Comparison of ENCODE assay signal across 15 cellular contexts in the genomic region with DNA sequence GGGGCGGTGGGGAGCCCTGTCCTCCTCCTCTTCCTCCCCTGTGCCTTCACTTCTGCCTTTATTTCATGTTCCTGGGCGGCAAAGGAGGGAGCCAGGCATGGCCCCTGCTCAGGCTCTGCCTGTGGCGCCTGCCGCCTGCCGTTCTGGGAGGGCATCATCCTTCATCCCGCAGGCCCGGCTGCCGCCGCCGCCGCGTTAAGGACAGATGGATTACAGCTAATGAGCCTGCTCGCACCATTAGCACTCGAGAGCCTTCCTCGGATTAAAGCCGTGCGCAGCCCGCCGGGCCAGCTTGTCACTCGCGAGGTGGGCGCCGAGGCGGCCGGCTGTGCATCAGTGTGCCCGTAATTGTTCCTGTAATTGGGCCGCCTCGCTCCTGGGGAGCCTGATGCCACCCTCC.
DNase-seq lines count a peak whose midpoint lies in the region; ATAC-seq lines count a peak whose summit lies in the region.
"Had no signal": no experiment of that assay in that cellular context is flagged by ENCODE, and none has a peak within 500 bp of the region (broad histone marks: within the 10 kb centered on the region; RNA-seq: fewer than 3 reads in every experiment).

No MANE protein-coding gene starts in this region.

- H3K27ac ChIP-seq in neuronal stem cell (replicated peaks; ENCODE audit: low read length): no peak overlapping the region
- H3K27ac ChIP-seq: gastrocnemius medialis, PC-9, SJSA1, testis had no signal

- no peak overlapping the region for H2AFZ ChIP-seq in neuronal stem cell (ENCODE audit: low read length)
- H2AFZ ChIP-seq: GM23338, PC-9 had no signal

- H2BK120ac ChIP-seq in neuronal stem cell (ENCODE audit: low read depth, low read length): no peak overlapping the region

- DNase-seq in DMS79 (lab: John Stamatoyannopoulos, UW) (peak; percentile 58), NCI-H1694 treated with DMSO at 0.1 percent for 48 hours (lab: John Stamatoyannopoulos, UW) (peak; percentile 94), NCI-H82 (lab: John Stamatoyannopoulos, UW) (peak; percentile 96), neuronal stem cell (ENCODE audit: low spot score) (no peak), foreskin melanocyte (no peak)
- DNase-seq in activated naive CD4-positive, alpha-beta T cell treated with anti-CD3 and anti-CD28 coated beads, Interleukin-2, amount 50 U/mL, for 16 hours: no peak
- DNase-seq: BE2C; gastrocnemius medialis; PC-9; stimulated activated CD4-positive, alpha-beta T cell treated with anti-CD3 and anti-CD28 coated beads, Interleukin-12 subunit alpha, Interleukin-12 subunit beta, amount 100 ng/mL, for 4 hours; testis had no signal

- no peak overlapping the region for H3K14ac ChIP-seq in neuronal stem cell (ENCODE audit: low read length)

- H2BK5ac ChIP-seq in neuronal stem cell (ENCODE audit: low read length): no peak overlapping the region

- no peak overlapping the region for H4K8ac ChIP-seq in neuronal stem cell (ENCODE audit: low read depth, low read length)

- H4K91ac ChIP-seq in neuronal stem cell (ENCODE audit: low read depth, low read length, poor library complexity): no peak overlapping the region

- H2BK12ac ChIP-seq in neuronal stem cell (ENCODE audit: low read length): no peak overlapping the region

- peaks cover 1 to 5% of the 10 kb centered on the region in 2 donors for H3K4me1 ChIP-seq in neuronal stem cell (ENCODE audit: control insufficient read depth in 2 of 2, insufficient read depth in 1 of 2, low read depth in 1 of 2, low read length in 2 of 2)
- H3K4me1 ChIP-seq: gastrocnemius medialis, SJSA1 had no signal

- H3K36me3 ChIP-seq in neuronal stem cell (replicated peaks in 1 of 2; ENCODE audit: control insufficient read depth in 2 of 2, insufficient read depth in 2 of 2, low read length in 2 of 2): no peaks in the 10 kb centered on the region
- H3K36me3 ChIP-seq: BE2C, gastrocnemius medialis, SJSA1 had no signal

- H3K18ac ChIP-seq in neuronal stem cell (ENCODE audit: low read length): peak overlapping the region; percentile 49

- no peaks in the 10 kb centered on the region for H3K79me1 ChIP-seq in neuronal stem cell (ENCODE audit: low read depth, low read length)

- peak overlapping the region; percentile 63 for H3K9ac ChIP-seq in neuronal stem cell (ENCODE audit: low read depth, low read length, poor library complexity)

- H3K4ac ChIP-seq in neuronal stem cell (ENCODE audit: low read length): no peak overlapping the region

- H2BK15ac ChIP-seq in neuronal stem cell (ENCODE audit: low read length): no peak overlapping the region

- peak overlapping the region; percentile 38 for H2AK5ac ChIP-seq in neuronal stem cell (ENCODE audit: low read depth, low read length)

- no peaks in the 10 kb centered on the region for H3K9me3 ChIP-seq in neuronal stem cell (replicated peaks in 1 of 2; ENCODE audit: control insufficient read depth in 2 of 2, insufficient read depth in 1 of 2, low read depth in 1 of 2, low read length in 2 of 2)
- H3K9me3 ChIP-seq: BE2C, gastrocnemius medialis, SJSA1, testis had no signal

- H3K27me3 ChIP-seq in neuronal stem cell (ENCODE audit: control insufficient read depth in 3 of 3, insufficient read depth in 3 of 3, low read depth in 1 of 3, low read length in 3 of 3): no peaks in the 10 kb centered on the region
- H3K27me3 ChIP-seq: BE2C, gastrocnemius medialis, SJSA1, testis had no signal

- no peak overlapping the region for H3K4me3 ChIP-seq in neuronal stem cell (ENCODE audit: low read length in 2 of 2)
- H3K4me3 ChIP-seq: gastrocnemius medialis, GM23338, PC-9, SJSA1, testis had no signal

- H3K4me2 ChIP-seq in neuronal stem cell (ENCODE audit: insufficient read depth, low read length, poor library complexity, severe bottlenecking): no peak overlapping the region
- H3K4me2 ChIP-seq: GM23338, PC-9 had no signal

- WGBS in neuronal stem cell (ENCODE audit: extremely low coverage in 2 of 2, insufficient read length in 2 of 2, insufficient replicate concordance in 1 of 2), 2 donors: no CpG with 5 or more reads among the region's 28 CpGs

- ATAC-seq in HG03432 (IDR thresholded peaks at IDR 0.05; ENCODE audit: unreplicated experiment): no peak
- ATAC-seq: activated CD4-positive, CD25-positive, alpha-beta regulatory T cell treated with anti-CD3 and anti-CD28 coated beads, Interleukin-2, amount 50 U/mL, for 24 hours; gastrocnemius medialis; GM23338 had no signal

- no peak overlapping the region for H3K23ac ChIP-seq in neuronal stem cell (ENCODE audit: low read depth, low read length, poor library complexity)

Comparison
In these comparisons a context has a peak if more than half of its experiments do, and no peak if none do; other contexts are left out.
1. DNase-seq: peak in DMS79 (single experiment), NCI-H1694 treated with DMSO at 0.1 percent for 48 hours (single experiment) and NCI-H82 (single experiment); none in neuronal stem cell (single experiment), foreskin melanocyte (single experiment) and activated naive CD4-positive, alpha-beta T cell treated with anti-CD3 and anti-CD28 coated beads, Interleukin-2, amount 50 U/mL, for 16 hours (single experiment).